Comparison of ENCODE assay signal across 8 cellular contexts in genomic region chrX:19682712-19683331, GRCh38.
DNase-seq lines count a peak whose midpoint lies in the region; ATAC-seq and TF ChIP-seq lines count a peak whose summit lies in the region.

No MANE protein-coding gene starts in this region.

- peaks cover 10% of the 10 kb centered on the region for H3K4me1 Mint-ChIP-seq in progenitor cell of endocrine pancreas (ENCODE audit: low read depth)

- peak overlapping the region; percentile 91 for H3K27ac ChIP-seq in osteoblast (ENCODE audit: low read depth, low read length)
- H3K27ac ChIP-seq in thyroid gland, result no peak overlapping the region

- no peak overlapping the region for H3K4me3 Mint-ChIP-seq in progenitor cell of endocrine pancreas (ENCODE audit: low read depth)

- CTCF ChIA-PET in GM10248 (lab: Yijun Ruan, JAX), result no interaction called here

- no peak for TF ChIP-seq CTCF in GM10248 (IDR thresholded peaks at IDR 0.05; ENCODE audit: control extremely low read depth, extremely low read depth, low read depth, missing control alignments)
- no peak for TF ChIP-seq CTCF in osteoblast (IDR thresholded peaks at IDR 0.05; ENCODE audit: extremely low read depth, low read depth, low read length)
- TF ChIP-seq CTCF in thyroid gland (IDR thresholded peaks at IDR 0.05), result no peak
- TF ChIP-seq CTCF in progenitor cell of endocrine pancreas (IDR thresholded peaks at IDR 0.05; ENCODE audit: unreplicated experiment), result no peak

- no peaks in the 10 kb centered on the region for H3K27me3 Mint-ChIP-seq in progenitor cell of endocrine pancreas

- no peaks in the 10 kb centered on the region for H3K27me3 ChIP-seq in osteoblast (ENCODE audit: insufficient read depth, low read length)
- H3K27me3 ChIP-seq in thyroid gland, result no peaks in the 10 kb centered on the region

- no peaks in the 10 kb centered on the region for H4K20me1 ChIP-seq in osteoblast (ENCODE audit: insufficient read depth, low read length)

- 55 to 60% methylated on average over 9 to 11 of the region's 11 CpGs for WGBS in thyroid gland, 2 donors

- no peak for TF ChIP-seq POLR2A in thyroid gland (IDR thresholded peaks at IDR 0.05)

- H3K4me3 ChIP-seq in osteoblast (ENCODE audit: insufficient read depth, low read length) (peak overlapping the region; percentile 42), thyroid gland (replicated peaks in 1 of 3) (no peak overlapping the region)

- peak overlapping the region; percentile 44 for H3K4me2 ChIP-seq in osteoblast (ENCODE audit: insufficient read depth, low read length)

- peaks cover 21% of the 10 kb centered on the region for H3K9me3 Mint-ChIP-seq in progenitor cell of endocrine pancreas (ENCODE audit: low read depth)

- DNase-seq in GM10248 (ENCODE audit: extremely low spot score), result peak; percentile 34
- DNase-seq in NCI-H460 (ENCODE audit: extremely low read depth, low read depth), result peak; percentile 76
- DNase-seq in activated T-cell treated with anti-CD3 and anti-CD28 coated beads, Interleukin-2, amount 50 U/mL, for 48 hours, result peak; percentile 71 to 78
- peak; percentile 93 for DNase-seq in fibroblast of peridontal ligament (ENCODE audit: extremely low read depth)
- peak; percentile 82 for DNase-seq in osteoblast (ENCODE audit: insufficient read length, low spot score, missing footprints)
- DNase-seq in thyroid gland, result peak; percentile 36 to 42
- no peak for DNase-seq in progenitor cell of endocrine pancreas (ENCODE audit: low spot score, unreplicated experiment)

- H3K4me1 ChIP-seq in osteoblast (ENCODE audit: insufficient read depth, low read length), result peaks cover 21% of the 10 kb centered on the region
- no peaks in the 10 kb centered on the region for H3K4me1 ChIP-seq in thyroid gland

- intact Hi-C loops in thyroid gland (cut with DNase I), result no loop called here

- no peaks in the 10 kb centered on the region for H3K9me3 ChIP-seq in osteoblast (ENCODE audit: low read depth, low read length)
- no peaks in the 10 kb centered on the region for H3K9me3 ChIP-seq in thyroid gland

- H2AFZ ChIP-seq in osteoblast (ENCODE audit: low read length), result no peak overlapping the region

- H3K36me3 ChIP-seq in osteoblast (ENCODE audit: insufficient read depth, low read length) (no peaks in the 10 kb centered on the region), thyroid gland (no peaks in the 10 kb centered on the region)

- H3K36me3 Mint-ChIP-seq in progenitor cell of endocrine pancreas (ENCODE audit: insufficient read depth), result no peaks in the 10 kb centered on the region

- no peaks in the 10 kb centered on the region for H3K79me2 ChIP-seq in osteoblast (ENCODE audit: insufficient read depth, low read length)

- ATAC-seq in HG02588 (IDR thresholded peaks at IDR 0.05; ENCODE audit: unreplicated experiment), result peak; percentile 64

- no peak overlapping the region for H3K27ac Mint-ChIP-seq in progenitor cell of endocrine pancreas

- POLR2A ChIA-PET in GM10248 (lab: Yijun Ruan, JAX), result no interaction called here
